ENCODE assay signal across 8 cellular contexts in the genomic region with DNA sequence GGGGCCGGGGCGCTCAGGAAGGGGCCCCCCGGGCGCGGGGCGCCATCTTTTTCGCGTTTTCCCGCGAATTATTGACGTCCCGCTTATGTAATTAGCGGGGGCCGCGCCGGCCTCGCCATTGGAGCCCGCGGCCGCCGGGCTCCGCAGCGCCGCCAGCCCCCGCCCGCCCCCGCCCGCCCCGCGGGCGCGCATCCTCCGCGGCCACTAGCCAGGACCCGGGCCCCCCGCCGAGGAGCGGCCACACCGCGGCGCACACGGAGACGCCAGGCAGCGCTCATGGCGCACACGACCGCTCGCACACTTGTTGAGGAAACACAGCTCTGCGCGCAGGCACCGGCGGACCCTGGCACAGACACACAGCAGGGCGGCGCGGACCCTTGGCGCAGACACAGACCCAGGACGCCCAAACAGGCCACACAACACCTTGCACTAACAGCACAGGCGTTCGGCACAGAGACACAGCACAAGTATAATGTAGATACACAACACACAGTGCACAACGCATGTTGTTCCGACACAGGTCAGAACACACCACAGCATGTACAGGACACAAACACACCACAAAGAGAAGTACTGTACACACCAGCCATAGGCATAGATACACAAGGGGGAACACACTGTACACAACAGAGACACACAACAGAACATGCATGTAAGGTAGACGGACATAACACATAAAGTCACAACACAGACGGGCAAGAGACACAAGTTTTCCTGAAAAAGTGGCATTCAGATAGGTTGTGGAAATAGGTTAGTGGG. TPM values are rescaled to one million over a fixed set of nuclear protein-coding genes. Genes with fewer than 3 reads are reported as not detected.
A peak's percentile ranks its signal among the peaks of the same experiment; 100 is the strongest.
DNase-seq lines count a peak whose midpoint lies in the region; ATAC-seq and TF ChIP-seq lines count a peak whose summit lies in the region.

No MANE protein-coding gene starts in this region.

- peak overlapping the region; percentile 96 for H3K27ac ChIP-seq in colonic mucosa

- no peaks in the 10 kb centered on the region for H3K27me3 ChIP-seq in colonic mucosa

- no peaks in the 10 kb centered on the region for H3K36me3 ChIP-seq in colonic mucosa

- H3K4me3 ChIP-seq in WI38 (ENCODE audit: low read depth, low read length), result peak overlapping the region; percentile 65
- peak overlapping the region; percentile 71 for H3K4me3 ChIP-seq in colonic mucosa

- H3K4me1 ChIP-seq in colonic mucosa, result no peaks in the 10 kb centered on the region

- no peaks in the 10 kb centered on the region for H3K9me3 ChIP-seq in colonic mucosa

- H3K9ac ChIP-seq in colonic mucosa (ENCODE audit: low read depth in 2 of 2, low read length in 2 of 2), result peak overlapping the region; percentile 60 to 88

- intact Hi-C loops in colonic mucosa (cut with DNase I), result loop anchor here (5.0 kb wide), 1 partner anchor 50 kb away; a partner anchor contains a TSS

- TF ChIP-seq CTCF in WI38 (IDR thresholded peaks at IDR 0.05; ENCODE audit: low read depth, low read length), result no peak
- no peak for TF ChIP-seq CTCF in colonic mucosa (IDR thresholded peaks at IDR 0.05)

- DNase-seq in A172 (ENCODE audit: low spot score), result peak; percentile 47
- DNase-seq in NCI-H2171 treated with DMSO at 0.1 percent for 48 hours (lab: John Stamatoyannopoulos, UW), result peak; percentile 74
- DNase-seq in colonic mucosa, result peak; percentile 68
- DNase-seq in left kidney (ENCODE audit: low read depth, low spot score), result peak; percentile 89
- DNase-seq in stimulated activated CD4-positive, alpha-beta T cell treated with anti-CD3 and anti-CD28 coated beads, Interleukin-4, amount 100 ng/mL, for 24 hours, result peak; percentile 68

- ATAC-seq in GM18502 (IDR thresholded peaks at IDR 0.05; ENCODE audit: poor library complexity, unreplicated experiment) (peak; percentile 44), HG03025 (IDR thresholded peaks at IDR 0.05; ENCODE audit: low FRiP score, unreplicated experiment) (peak; percentile 31)

RNA-seq across cellular contexts. Expression of a gene that starts 0.5 kb away (rescaled TPM):
- total RNA-seq in A172 (2014; rRNA removed; shearing (Covaris generic)), result 47.0 and 47.8 TPM in 2 replicates
- total RNA-seq in colonic mucosa, result 10 to 100 TPM; 23.8 to 50.3 TPM

RNA-seq across cellular contexts. Expression of a gene that starts 34.7 kb away (rescaled TPM):
- 56.1 and 65.9 TPM in 2 replicates for total RNA-seq in A172 (2014; rRNA removed; shearing (Covaris generic))
- total RNA-seq in colonic mucosa, result 10 to 100 TPM; 33.2 to 60.2 TPM

RNA-seq across cellular contexts. Expression of a gene that starts 49.1 kb away (rescaled TPM):
- 0.91 and 0.95 TPM in 2 replicates for total RNA-seq in A172 (2014; rRNA removed; shearing (Covaris generic))
- 1 to 10 TPM; 1.5 to 3.1 TPM for total RNA-seq in colonic mucosa

Comparison
In these comparisons a context has a peak if more than half of its experiments do, and no peak if none do; other contexts are left out.
1. Peak in every context shown above with its lines: DNase-seq, ATAC-seq, H3K4me3 ChIP-seq and H3K27ac ChIP-seq.